In genomic region chr19:5903502-5904301, GRCh38 we compare ENCODE assay signal across 8 cellular contexts. TPM values are rescaled to one million over a fixed set of nuclear protein-coding genes. Genes with fewer than 3 reads are reported as not detected.
DNase-seq lines count a peak whose midpoint lies in the region; ATAC-seq, FAIRE-seq and TF ChIP-seq lines count a peak whose summit lies in the region.

Gene NDUFA11, minus strand, starts transcription at chr19:5903790. Its CDS starts 82 bp downstream, at chr19:5903708.

- H3K4me3 Mint-ChIP-seq in IgD-negative memory B cell, result peak within 1 kb of the TSS; percentile 85 to 99 (median 94)

- TF ChIP-seq CTCF in D721Med (IDR thresholded peaks at IDR 0.05; ENCODE audit: insufficient read depth, missing control alignments), result no peak

- peaks cover 13 to 17% of the 10 kb centered on the region in 2 donors for H3K4me1 ChIP-seq in mucosa of rectum (ENCODE audit: control insufficient read depth in 2 of 2, insufficient read depth in 2 of 2, low read length in 2 of 2)

- peak; percentile 97 for DNase-seq in D721Med (ENCODE audit: insufficient read length, low spot score)
- peak; percentile 97 for DNase-seq in OCI-M1 (lab: John Stamatoyannopoulos, UW)
- DNase-seq in activated T-cell treated with anti-CD3 and anti-CD28 coated beads for 24 hours (ENCODE audit: low read depth), result peak; percentile 95
- no peak for DNase-seq in epithelial cell of prostate (ENCODE audit: low read depth, low spot score)
- peak; percentile 96 for DNase-seq in stimulated activated CD8-positive, alpha-beta memory T cell treated with anti-CD3 and anti-CD28 coated beads, Interleukin-7, amount 100 ng/mL, for 24 hours (ENCODE audit: low read depth)

- no peaks in the 10 kb centered on the region for H3K27me3 ChIP-seq in mucosa of rectum (ENCODE audit: control insufficient read depth in 2 of 2, insufficient read depth in 2 of 2, low read length in 2 of 2)

- no peaks in the 10 kb centered on the region for H3K27me3 Mint-ChIP-seq in IgD-negative memory B cell

- peak within 1 kb of the TSS; percentile 87 to 99 (median 98) for H3K27ac Mint-ChIP-seq in IgD-negative memory B cell

- H3K9me3 ChIP-seq in mucosa of rectum (ENCODE audit: control insufficient read depth in 2 of 2, low read length in 2 of 2), result no peaks in the 10 kb centered on the region

- H3K4me1 Mint-ChIP-seq in IgD-negative memory B cell, result peaks cover 0 to 20% (median 20%) of the 10 kb centered on the region in 3 donors

- H3K9me3 Mint-ChIP-seq in IgD-negative memory B cell, result no peaks in the 10 kb centered on the region

- H3K36me3 ChIP-seq in mucosa of rectum (ENCODE audit: control insufficient read depth in 2 of 2, insufficient read depth in 2 of 2, low read length in 2 of 2), result peaks cover 0 to 9% of the 10 kb centered on the region in 2 donors

- H3K27ac ChIP-seq in epithelial cell of prostate (peak within 1 kb of the TSS; percentile 87), mucosa of rectum (ENCODE audit: low read depth in 2 of 2, low read length in 2 of 2) (peak within 1 kb of the TSS; percentile 96 to 98)

- peak; percentile 23 for ATAC-seq in GM21576 (IDR thresholded peaks at IDR 0.05; ENCODE audit: unreplicated experiment)

- peak within 1 kb of the TSS; percentile 88 to 95 for H3K9ac ChIP-seq in mucosa of rectum (ENCODE audit: low read depth in 1 of 2, low read length in 2 of 2)

- FAIRE-seq in D721Med (lab: Jason Lieb, UNC), result no peak

- peak within 1 kb of the TSS; percentile 97 to 98 for H3K4me3 ChIP-seq in mucosa of rectum (ENCODE audit: low read length in 2 of 2)

- H3K36me3 Mint-ChIP-seq in IgD-negative memory B cell, result no peaks in the 10 kb centered on the region

RNA-seq across cellular contexts. Expression of gene NDUFA11, which starts in this region (rescaled TPM):
- 371 TPM for polyA plus RNA-seq in IgD-negative memory B cell
